ENCODE assay signal across 9 cellular contexts in the genomic region with DNA sequence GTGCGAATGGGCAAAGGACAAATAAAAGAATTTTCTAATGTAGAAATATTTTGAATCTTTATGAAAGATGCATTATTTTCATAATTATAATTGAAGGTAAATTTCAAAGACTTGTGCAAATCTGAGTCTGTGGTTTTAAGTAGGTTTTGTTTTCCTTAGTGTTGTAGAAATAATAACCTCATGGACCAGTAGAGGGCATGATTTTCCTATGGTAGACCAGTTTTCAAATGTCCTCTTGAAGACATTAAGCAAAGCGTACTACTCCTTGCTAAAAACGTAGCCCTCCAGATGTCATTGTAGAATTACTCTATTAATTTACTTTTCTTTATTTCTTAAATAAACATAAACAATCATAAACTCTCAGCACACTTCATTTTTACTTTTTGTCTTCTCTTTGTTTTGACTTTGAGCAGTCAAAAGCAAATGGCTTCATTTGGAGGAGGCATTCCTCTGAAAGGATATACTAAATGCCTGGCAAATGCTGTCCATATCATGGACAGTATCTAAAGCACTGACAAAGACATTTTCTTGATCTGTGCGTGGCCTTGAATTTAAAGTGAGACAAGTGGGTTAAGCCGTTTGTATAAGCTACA.
A peak's percentile ranks its signal among the peaks of the same experiment; 100 is the strongest.
DNase-seq lines count a peak whose midpoint lies in the region; ATAC-seq and FAIRE-seq lines count a peak whose summit lies in the region.
"Had no signal": no experiment of that assay in that cellular context is flagged by ENCODE, and none has a peak within 500 bp of the region (broad histone marks: within the 10 kb centered on the region; RNA-seq: fewer than 3 reads in every experiment).

No MANE protein-coding gene starts in this region.

- FAIRE-seq in GM19239 (lab: Jason Lieb, UNC), result peak; percentile 53

- ATAC-seq in HG02870 (IDR thresholded peaks at IDR 0.05; ENCODE audit: unreplicated experiment), result no peak
- no peak for ATAC-seq in GM21576 (IDR thresholded peaks at IDR 0.05; ENCODE audit: unreplicated experiment)

- DNase-seq in CMK (ENCODE audit: low read depth), result peak; percentile 26
- no peak for DNase-seq in GM19239 (ENCODE audit: insufficient read length, low spot score)
- peak; percentile 37 for DNase-seq in NCI-H2171 (lab: John Stamatoyannopoulos, UW)
- peak; percentile 56 for DNase-seq in amniotic epithelial cell (ENCODE audit: low read depth)
- DNase-seq in left kidney (ENCODE audit: low read depth, low spot score), result peak; percentile 66
- no peak for DNase-seq in stimulated activated CD4-positive, alpha-beta T cell treated with anti-CD3 and anti-CD28 coated beads, Interleukin-2, amount 100 ng/mL, for 24 hours
- DNase-seq: naive B cell had no signal

Comparison
In these comparisons a context has a peak if more than half of its experiments do, and no peak if none do; other contexts are left out.
1. DNase-seq: peak in CMK (single experiment), NCI-H2171 (single experiment), amniotic epithelial cell (single experiment) and left kidney (single experiment); none in GM19239 (single experiment) and stimulated activated CD4-positive, alpha-beta T cell treated with anti-CD3 and anti-CD28 coated beads, Interleukin-2, amount 100 ng/mL, for 24 hours (0 of 2).